39 cellular contexts compared by ENCODE assay signal in the genomic region with DNA sequence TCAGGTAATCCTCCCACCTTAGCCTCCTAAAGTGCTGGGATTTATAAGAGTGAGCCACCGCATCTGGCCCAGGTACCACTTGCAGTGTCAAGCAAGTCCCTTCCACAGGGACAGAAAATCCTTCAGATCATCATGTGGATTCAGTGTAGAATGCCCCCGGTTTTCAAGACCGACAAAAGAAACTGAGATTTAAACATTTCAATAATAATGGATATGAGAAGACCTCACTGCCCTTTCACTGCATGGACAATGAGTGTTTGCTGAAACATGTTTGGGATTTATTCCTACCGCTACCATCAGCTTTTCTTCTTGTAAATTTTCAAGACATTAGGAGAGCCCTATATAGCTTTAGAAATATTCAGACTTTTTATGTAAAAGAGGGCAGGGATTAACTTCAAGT. TPM values are rescaled to one million over a fixed set of nuclear protein-coding genes. Genes with fewer than 3 reads are reported as not detected.
"Had no signal": no experiment of that assay in that cellular context is flagged by ENCODE, and none has a peak within 500 bp of the region (broad histone marks: within the 10 kb centered on the region; RNA-seq: fewer than 3 reads in every experiment).

No MANE protein-coding gene starts in this region.

- DNase-seq: Karpas-422, Kasumi-1, MG63, MM.1S, MV-4-11, NCI-H1048, NCI-H1092, NCI-H1092 treated with DMSO at 0.1 percent for 48 hours, NCI-H1105, NCI-H1105 treated with DMSO at 0.1 percent for 48 hours, NCI-H1417, NCI-H1417 treated with DMSO at 0.1 percent for 48 hours, NCI-H1436, NCI-H1436 treated with DMSO at 0.1 percent for 48 hours, NCI-H146, NCI-H1694, NCI-H1694 treated with DMSO at 0.1 percent for 48 hours, NCI-H187, NCI-H187 treated with DMSO at 0.1 percent for 48 hours, NCI-H1930, NCI-H2029, NCI-H2029 treated with DMSO at 0.1 percent for 48 hours, NCI-H2081, NCI-H2081 treated with DMSO at 0.1 percent for 48 hours, NCI-H2107, NCI-H2171, NCI-H2171 treated with DMSO at 0.1 percent for 48 hours, NCI-H2227 treated with DMSO at 0.1 percent for 48 hours, NCI-H226, NCI-H345, NCI-H446, NCI-H446 treated with DMSO at 0.1 percent for 48 hours, NCI-H510A, NCI-H510A treated with DMSO at 0.1 percent for 48 hours had no signal

- H3K27me3 ChIP-seq: MG63 had no signal

- H3K4me3 ChIP-seq: MG63 had no signal

- H3K27ac ChIP-seq: KMS-11 had no signal

- H3K36me3 ChIP-seq: MG63 had no signal

- H3K9me3 ChIP-seq: MG63 had no signal

RNA-seq across cellular contexts. Expression of a gene that starts 41.5 kb away (rescaled TPM):
- total RNA-seq: LHCN-M2, M059J, MCF 10A, NCI-H460 had no signal
